18 cellular contexts compared by ENCODE assay signal in genomic region chr7:66748127-66748511, GRCh38. TPM values are rescaled to one million over a fixed set of nuclear protein-coding genes. Genes with fewer than 3 reads are reported as not detected.
DNase-seq lines count a peak whose midpoint lies in the region; ATAC-seq and TF ChIP-seq lines count a peak whose summit lies in the region.
"Had no signal": no experiment of that assay in that cellular context is flagged by ENCODE, and none has a peak within 500 bp of the region (broad histone marks: within the 10 kb centered on the region; RNA-seq: fewer than 3 reads in every experiment).

No MANE protein-coding gene starts in this region.

- ATAC-seq in gastroesophageal sphincter (no peak), psoas muscle (no peak)

- H3K4me1 ChIP-seq in adipocyte (ENCODE audit: control insufficient read depth, insufficient read depth, low read length) = peaks cover 29% of the 10 kb centered on the region
- peaks cover 0 to 54% (median 9%) of the 10 kb centered on the region in 3 donors for H3K4me1 ChIP-seq in gastroesophageal sphincter
- H3K4me1 ChIP-seq in psoas muscle = peaks cover 48% of the 10 kb centered on the region

- H3K9ac ChIP-seq in adipocyte (ENCODE audit: low read length) = no peak overlapping the region
- H3K9ac ChIP-seq: BLaER1 had no signal

- H3K9me3 ChIP-seq in adipocyte (ENCODE audit: control insufficient read depth, low read length) (no peaks in the 10 kb centered on the region), gastroesophageal sphincter (no peaks in the 10 kb centered on the region), psoas muscle (no peaks in the 10 kb centered on the region)
- H3K9me3 ChIP-seq: ascending aorta, BLaER1, Peyer's patch, testis had no signal

- no peak for TF ChIP-seq CTCF in gastroesophageal sphincter (IDR thresholded peaks at IDR 0.05)
- TF ChIP-seq CTCF in psoas muscle (IDR thresholded peaks at IDR 0.05) = no peak

- H3K27me3 ChIP-seq in adipocyte (replicated peaks; ENCODE audit: control insufficient read depth, insufficient read depth, low read length) (no peaks in the 10 kb centered on the region), gastroesophageal sphincter (no peaks in the 10 kb centered on the region), psoas muscle (ENCODE audit: insufficient read depth in 3 of 3, low read length in 2 of 3) (no peaks in the 10 kb centered on the region)
- H3K27me3 ChIP-seq: ascending aorta, BLaER1, Peyer's patch, testis had no signal

- H3K27ac ChIP-seq in gastroesophageal sphincter (peak overlapping the region in 3 of 4 donors; percentile 18 to 55 (median 54)), psoas muscle (peak overlapping the region; percentile 64)
- H3K27ac ChIP-seq: ascending aorta, BLaER1, Peyer's patch, SK-N-MC had no signal

- WGBS in gastroesophageal sphincter (ENCODE audit: low coverage in 1 of 2), 2 donors = 31 to 65% methylated on average over 6 to 7 of the region's 7 CpGs
- 60 to 68% (median 62%) methylated on average over 7 of the region's 7 CpGs for WGBS in psoas muscle, 3 donors

- no peak for TF ChIP-seq EP300 in gastroesophageal sphincter (IDR thresholded peaks at IDR 0.05)

- peak; percentile 59 for DNase-seq in GM03348 (ENCODE audit: low spot score)
- peak; percentile 63 for DNase-seq in adipocyte (ENCODE audit: low read depth)
- no peak for DNase-seq in psoas muscle
- no peak for DNase-seq in stimulated activated CD8-positive, alpha-beta memory T cell treated with anti-CD3 and anti-CD28 coated beads, Interleukin-4, amount 100 ng/mL, for 48 hours
- DNase-seq in cerebellum (ENCODE audit: low spot score) = no peak
- no peak for DNase-seq in midbrain (lab: John Stamatoyannopoulos, UW)
- DNase-seq in NCI-H146 (lab: John Stamatoyannopoulos, UW) = no peak
- DNase-seq: activated naive CD4-positive, alpha-beta T cell treated with anti-CD3 and anti-CD28 coated beads for 36 hours; activated T-cell treated with anti-CD3 and anti-CD28 coated beads for 4 hours; NCI-H1436 treated with DMSO at 0.1 percent for 48 hours; NCI-H2227 treated with DMSO at 0.1 percent for 48 hours; Peyer's patch; small intestine had no signal

- H3K4me3 ChIP-seq in adipocyte (ENCODE audit: low read length) (peak overlapping the region; percentile 31), gastroesophageal sphincter (no peak overlapping the region), psoas muscle (no peak overlapping the region)
- H3K4me3 ChIP-seq: ascending aorta, BLaER1, Peyer's patch, SK-N-MC, testis had no signal

- intact Hi-C loops in psoas muscle (cut with DNase I) = loop anchor here (5.0 to 10.0 kb wide), 2 partner anchors 93 to 191 kb away; no protein-coding TSS in a partner anchor

- no peak for TF ChIP-seq POLR2A in gastroesophageal sphincter (IDR thresholded peaks at IDR 0.05)

- H3K36me3 ChIP-seq in adipocyte (ENCODE audit: control insufficient read depth, insufficient read depth, low read length, severe bottlenecking) (peaks cover 3% of the 10 kb centered on the region), gastroesophageal sphincter (no peaks in the 10 kb centered on the region), psoas muscle (ENCODE audit: insufficient read depth in 1 of 2, low read depth in 1 of 2) (peaks cover 0 to 9% of the 10 kb centered on the region in 2 donors)
- H3K36me3 ChIP-seq: ascending aorta, Peyer's patch had no signal

RNA-seq across cellular contexts. Expression of gene RABGEF1, which starts 7.6 kb away (rescaled TPM):
- total RNA-seq in gastroesophageal sphincter = 10 to 100 TPM; 37.8 to 59.9 (median 39.8) TPM
- total RNA-seq in psoas muscle = 10 to 100 TPM; 18.1 to 20.3 (median 18.6) TPM
- polyA plus RNA-seq in psoas muscle = 10 to 100 TPM; 12.0 to 23.2 (median 19.5) TPM
- total RNA-seq in cerebellum = 30.3 TPM

Comparison
In these comparisons a context has a peak if more than half of its experiments do, and no peak if none do; other contexts are left out.
1. DNase-seq: peak in GM03348 (single experiment) and adipocyte (single experiment); none in psoas muscle (0 of 2), stimulated activated CD8-positive, alpha-beta memory T cell treated with anti-CD3 and anti-CD28 coated beads, Interleukin-4, amount 100 ng/mL, for 48 hours (single experiment), cerebellum (single experiment), midbrain (single experiment) and NCI-H146 (single experiment).